Comparison of ENCODE assay signal across 1 cellular context in the genomic region with DNA sequence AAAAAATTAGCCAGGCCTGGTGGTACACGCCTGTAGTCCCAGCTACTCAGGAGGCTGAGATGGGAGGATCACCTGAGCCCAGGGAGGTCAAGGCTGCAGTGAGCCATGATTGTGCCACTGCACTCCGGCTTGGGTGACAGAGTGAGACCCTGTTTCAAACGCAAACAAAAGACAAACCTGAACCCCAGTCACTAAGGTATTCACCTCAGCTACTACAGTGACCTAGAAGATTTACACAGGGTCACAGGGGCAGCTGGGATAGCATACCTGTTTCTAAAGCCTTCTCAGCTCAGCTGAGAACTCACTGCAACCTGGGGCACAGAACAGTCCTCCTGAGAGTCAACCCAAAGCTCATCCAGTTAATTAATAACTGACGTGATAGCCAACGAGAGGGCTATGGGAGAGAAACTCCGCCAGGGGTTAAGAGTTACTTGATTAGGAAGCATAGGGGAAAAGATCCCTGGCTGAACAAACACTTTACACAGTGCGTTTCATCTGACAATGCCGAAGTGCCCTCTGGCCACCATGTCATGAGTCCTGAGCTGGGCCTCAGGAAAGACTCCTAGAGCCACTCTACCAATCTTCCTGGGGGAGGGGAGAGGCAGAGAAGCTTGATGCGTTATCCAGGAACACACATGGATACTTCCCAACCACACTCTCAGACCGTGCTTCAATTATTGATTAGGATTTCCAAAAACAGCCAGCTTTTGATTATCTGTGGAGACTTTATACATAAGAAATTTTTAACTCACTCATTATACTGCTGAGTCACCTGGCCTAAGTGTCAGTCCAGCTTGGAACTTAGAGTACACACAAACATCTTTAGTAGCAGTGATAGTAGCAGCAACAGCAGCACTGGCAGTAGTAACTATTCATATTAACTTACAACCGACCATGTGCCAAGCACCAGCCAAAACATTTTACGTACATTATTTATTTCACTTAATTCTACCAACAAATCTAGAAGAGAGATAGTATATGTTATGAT.
TF ChIP-seq lines count a peak whose summit lies in the region.

No MANE protein-coding gene starts in this region.

TF ChIP-seq in HepG2, 621 proteins besides CTCF, POLR2A, EP300 and RAD21 (continued from another document and continues in another):
- TF ChIP-seq, protein P1, sequence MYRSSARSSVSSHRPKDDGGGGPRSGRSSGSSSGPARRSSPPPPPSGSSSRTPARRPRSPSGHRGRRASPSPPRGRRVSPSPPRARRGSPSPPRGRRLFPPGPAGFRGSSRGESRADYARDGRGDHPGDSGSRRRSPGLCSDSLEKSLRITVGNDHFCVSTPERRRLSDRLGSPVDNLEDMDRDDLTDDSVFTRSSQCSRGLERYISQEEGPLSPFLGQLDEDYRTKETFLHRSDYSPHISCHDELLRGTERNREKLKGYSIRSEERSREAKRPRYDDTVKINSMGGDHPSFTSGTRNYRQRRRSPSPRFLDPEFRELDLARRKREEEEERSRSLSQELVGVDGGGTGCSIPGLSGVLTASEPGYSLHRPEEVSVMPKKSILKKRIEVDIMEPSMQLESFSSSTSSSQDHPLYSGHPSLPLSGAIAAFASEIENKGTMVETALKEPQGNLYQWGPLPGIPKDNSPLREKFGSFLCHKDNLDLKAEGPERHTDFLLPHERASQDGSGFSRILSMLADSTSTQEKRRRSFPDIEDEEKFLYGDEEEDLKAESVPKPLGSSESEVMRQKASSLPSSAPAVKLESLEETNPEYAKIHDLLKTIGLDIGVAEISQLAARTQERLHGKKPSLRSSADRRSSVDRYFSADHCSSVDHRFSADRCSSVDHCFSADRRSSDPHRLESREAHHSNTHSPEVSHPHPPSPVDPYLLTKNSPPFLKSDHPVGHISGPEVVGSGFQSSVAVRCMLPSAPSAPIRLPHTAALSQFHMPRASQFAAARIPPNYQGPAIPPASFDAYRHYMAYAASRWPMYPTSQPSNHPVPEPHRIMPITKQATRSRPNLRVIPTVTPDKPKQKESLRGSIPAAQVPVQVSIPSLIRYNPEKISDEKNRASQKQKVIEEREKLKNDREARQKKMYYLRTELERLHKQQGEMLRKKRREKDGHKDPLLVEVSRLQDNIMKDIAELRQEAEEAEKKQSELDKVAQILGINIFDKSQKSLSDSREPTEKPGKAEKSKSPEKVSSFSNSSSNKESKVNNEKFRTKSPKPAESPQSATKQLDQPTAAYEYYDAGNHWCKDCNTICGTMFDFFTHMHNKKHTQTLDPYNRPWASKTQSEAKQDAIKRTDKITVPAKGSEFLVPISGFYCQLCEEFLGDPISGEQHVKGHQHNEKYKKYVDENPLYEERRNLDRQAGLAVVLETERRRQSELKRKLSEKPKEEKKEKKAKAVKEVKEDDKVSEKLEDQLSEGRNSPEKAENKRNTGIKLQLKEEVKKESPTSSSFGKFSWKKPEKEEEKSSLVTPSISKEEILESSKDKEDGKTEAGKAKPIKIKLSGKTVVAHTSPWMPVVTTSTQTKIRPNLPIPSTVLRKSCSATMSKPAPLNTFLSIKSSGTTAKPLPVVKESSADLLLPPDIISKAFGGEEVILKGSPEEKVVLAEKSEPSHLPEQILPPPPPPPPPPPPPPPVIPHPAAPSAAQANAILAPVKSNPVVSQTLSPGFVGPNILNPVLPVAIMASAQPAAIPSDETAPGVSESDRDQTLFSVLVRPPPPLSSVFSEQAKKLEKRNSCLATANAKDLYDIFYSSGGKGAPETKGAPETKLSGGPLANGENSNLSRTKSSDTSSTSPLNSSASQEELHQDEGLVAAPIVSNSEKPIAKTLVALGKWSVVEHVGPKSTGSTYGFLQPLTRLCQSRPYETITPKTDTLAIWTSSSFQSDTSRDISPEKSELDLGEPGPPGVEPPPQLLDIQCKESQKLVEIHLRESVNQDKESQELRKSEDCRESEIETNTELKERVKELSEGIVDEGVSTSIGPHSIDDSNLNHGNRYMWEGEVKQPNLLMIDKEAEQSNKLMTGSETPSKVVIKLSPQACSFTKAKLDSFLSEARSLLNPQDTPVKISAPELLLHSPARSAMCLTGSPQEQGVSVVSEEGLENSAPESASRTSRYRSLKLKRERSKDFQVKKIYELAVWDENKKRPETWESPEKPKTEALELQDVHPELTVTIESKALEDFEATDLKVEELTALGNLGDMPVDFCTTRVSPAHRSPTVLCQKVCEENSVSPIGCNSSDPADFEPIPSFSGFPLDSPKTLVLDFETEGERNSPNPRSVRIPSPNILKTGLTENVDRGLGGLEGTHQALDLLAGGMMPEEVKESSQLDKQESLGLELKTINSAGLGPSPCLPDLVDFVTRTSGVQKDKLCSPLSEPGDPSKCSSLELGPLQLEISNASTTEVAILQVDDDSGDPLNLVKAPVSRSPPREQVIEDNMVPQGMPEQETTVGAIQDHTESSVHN (CRISPR knock-in tag; IDR thresholded peaks at IDR 0.05) = no peak
- TF ChIP-seq ZNF780A (CRISPR knock-in tag; IDR thresholded peaks at IDR 0.05) = no peak
- TF ChIP-seq MAZ (IDR thresholded peaks at IDR 0.05; ENCODE audit: borderline replicate concordance, low read depth, low read length) = no peak
- TF ChIP-seq MAZ (CRISPR knock-in tag; IDR thresholded peaks at IDR 0.05; ENCODE audit: low read depth) = no peak
- no peak for TF ChIP-seq MYNN (CRISPR knock-in tag; IDR thresholded peaks at IDR 0.05; ENCODE audit: low read depth)
- no peak; the same call in 1 of the 2 replicates for TF ChIP-seq GATAD1 (CRISPR knock-in tag; IDR thresholded peaks at IDR 0.05)
- no peak for TF ChIP-seq ZNF589 (CRISPR knock-in tag; conservative IDR thresholded peaks at IDR 0.05)
- TF ChIP-seq, protein P2, sequence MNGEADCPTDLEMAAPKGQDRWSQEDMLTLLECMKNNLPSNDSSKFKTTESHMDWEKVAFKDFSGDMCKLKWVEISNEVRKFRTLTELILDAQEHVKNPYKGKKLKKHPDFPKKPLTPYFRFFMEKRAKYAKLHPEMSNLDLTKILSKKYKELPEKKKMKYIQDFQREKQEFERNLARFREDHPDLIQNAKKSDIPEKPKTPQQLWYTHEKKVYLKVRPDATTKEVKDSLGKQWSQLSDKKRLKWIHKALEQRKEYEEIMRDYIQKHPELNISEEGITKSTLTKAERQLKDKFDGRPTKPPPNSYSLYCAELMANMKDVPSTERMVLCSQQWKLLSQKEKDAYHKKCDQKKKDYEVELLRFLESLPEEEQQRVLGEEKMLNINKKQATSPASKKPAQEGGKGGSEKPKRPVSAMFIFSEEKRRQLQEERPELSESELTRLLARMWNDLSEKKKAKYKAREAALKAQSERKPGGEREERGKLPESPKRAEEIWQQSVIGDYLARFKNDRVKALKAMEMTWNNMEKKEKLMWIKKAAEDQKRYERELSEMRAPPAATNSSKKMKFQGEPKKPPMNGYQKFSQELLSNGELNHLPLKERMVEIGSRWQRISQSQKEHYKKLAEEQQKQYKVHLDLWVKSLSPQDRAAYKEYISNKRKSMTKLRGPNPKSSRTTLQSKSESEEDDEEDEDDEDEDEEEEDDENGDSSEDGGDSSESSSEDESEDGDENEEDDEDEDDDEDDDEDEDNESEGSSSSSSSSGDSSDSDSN (CRISPR knock-in tag; IDR thresholded peaks at IDR 0.05) = peak; percentile 48
- peak; percentile 66 for TF ChIP-seq SIX1 (CRISPR knock-in tag; IDR thresholded peaks at IDR 0.05; ENCODE audit: borderline replicate concordance)
- TF ChIP-seq, protein P3, sequence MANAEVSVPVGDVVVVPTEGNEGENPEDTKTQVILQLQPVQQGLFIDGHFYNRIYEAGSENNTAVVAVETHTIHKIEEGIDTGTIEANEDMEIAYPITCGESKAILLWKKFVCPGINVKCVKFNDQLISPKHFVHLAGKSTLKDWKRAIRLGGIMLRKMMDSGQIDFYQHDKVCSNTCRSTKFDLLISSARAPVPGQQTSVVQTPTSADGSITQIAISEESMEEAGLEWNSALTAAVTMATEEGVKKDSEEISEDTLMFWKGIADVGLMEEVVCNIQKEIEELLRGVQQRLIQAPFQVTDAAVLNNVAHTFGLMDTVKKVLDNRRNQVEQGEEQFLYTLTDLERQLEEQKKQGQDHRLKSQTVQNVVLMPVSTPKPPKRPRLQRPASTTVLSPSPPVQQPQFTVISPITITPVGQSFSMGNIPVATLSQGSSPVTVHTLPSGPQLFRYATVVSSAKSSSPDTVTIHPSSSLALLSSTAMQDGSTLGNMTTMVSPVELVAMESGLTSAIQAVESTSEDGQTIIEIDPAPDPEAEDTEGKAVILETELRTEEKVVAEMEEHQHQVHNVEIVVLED (CRISPR knock-in tag; IDR thresholded peaks at IDR 0.05; ENCODE audit: borderline replicate concordance) = peak; percentile 32; the same call in 1 of the 2 replicates
- peak; percentile 66; the same call in 1 of the 2 replicates for TF ChIP-seq SNAPC2 (CRISPR knock-in tag; IDR thresholded peaks at IDR 0.05)
- no peak for TF ChIP-seq RFX1 (IDR thresholded peaks at IDR 0.05)
- no peak for TF ChIP-seq CHCHD3 (CRISPR knock-in tag; IDR thresholded peaks at IDR 0.05)
- TF ChIP-seq, protein P4, sequence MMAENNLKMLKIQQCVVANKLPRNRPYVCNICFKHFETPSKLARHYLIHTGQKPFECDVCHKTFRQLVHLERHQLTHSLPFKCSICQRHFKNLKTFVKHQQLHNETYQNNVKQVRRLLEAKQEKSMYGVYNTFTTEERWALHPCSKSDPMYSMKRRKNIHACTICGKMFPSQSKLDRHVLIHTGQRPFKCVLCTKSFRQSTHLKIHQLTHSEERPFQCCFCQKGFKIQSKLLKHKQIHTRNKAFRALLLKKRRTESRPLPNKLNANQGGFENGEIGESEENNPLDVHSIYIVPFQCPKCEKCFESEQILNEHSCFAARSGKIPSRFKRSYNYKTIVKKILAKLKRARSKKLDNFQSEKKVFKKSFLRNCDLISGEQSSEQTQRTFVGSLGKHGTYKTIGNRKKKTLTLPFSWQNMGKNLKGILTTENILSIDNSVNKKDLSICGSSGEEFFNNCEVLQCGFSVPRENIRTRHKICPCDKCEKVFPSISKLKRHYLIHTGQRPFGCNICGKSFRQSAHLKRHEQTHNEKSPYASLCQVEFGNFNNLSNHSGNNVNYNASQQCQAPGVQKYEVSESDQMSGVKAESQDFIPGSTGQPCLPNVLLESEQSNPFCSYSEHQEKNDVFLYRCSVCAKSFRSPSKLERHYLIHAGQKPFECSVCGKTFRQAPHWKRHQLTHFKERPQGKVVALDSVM (CRISPR knock-in tag; IDR thresholded peaks at IDR 0.05) = peak; percentile 100
- TF ChIP-seq HMGA1 (CRISPR knock-in tag; conservative IDR thresholded peaks at IDR 0.05) = no peak
- peak; percentile 72; the same call in 1 of the 2 replicates for TF ChIP-seq ZNF772 (CRISPR knock-in tag; IDR thresholded peaks at IDR 0.05)
- TF ChIP-seq, protein P5, sequence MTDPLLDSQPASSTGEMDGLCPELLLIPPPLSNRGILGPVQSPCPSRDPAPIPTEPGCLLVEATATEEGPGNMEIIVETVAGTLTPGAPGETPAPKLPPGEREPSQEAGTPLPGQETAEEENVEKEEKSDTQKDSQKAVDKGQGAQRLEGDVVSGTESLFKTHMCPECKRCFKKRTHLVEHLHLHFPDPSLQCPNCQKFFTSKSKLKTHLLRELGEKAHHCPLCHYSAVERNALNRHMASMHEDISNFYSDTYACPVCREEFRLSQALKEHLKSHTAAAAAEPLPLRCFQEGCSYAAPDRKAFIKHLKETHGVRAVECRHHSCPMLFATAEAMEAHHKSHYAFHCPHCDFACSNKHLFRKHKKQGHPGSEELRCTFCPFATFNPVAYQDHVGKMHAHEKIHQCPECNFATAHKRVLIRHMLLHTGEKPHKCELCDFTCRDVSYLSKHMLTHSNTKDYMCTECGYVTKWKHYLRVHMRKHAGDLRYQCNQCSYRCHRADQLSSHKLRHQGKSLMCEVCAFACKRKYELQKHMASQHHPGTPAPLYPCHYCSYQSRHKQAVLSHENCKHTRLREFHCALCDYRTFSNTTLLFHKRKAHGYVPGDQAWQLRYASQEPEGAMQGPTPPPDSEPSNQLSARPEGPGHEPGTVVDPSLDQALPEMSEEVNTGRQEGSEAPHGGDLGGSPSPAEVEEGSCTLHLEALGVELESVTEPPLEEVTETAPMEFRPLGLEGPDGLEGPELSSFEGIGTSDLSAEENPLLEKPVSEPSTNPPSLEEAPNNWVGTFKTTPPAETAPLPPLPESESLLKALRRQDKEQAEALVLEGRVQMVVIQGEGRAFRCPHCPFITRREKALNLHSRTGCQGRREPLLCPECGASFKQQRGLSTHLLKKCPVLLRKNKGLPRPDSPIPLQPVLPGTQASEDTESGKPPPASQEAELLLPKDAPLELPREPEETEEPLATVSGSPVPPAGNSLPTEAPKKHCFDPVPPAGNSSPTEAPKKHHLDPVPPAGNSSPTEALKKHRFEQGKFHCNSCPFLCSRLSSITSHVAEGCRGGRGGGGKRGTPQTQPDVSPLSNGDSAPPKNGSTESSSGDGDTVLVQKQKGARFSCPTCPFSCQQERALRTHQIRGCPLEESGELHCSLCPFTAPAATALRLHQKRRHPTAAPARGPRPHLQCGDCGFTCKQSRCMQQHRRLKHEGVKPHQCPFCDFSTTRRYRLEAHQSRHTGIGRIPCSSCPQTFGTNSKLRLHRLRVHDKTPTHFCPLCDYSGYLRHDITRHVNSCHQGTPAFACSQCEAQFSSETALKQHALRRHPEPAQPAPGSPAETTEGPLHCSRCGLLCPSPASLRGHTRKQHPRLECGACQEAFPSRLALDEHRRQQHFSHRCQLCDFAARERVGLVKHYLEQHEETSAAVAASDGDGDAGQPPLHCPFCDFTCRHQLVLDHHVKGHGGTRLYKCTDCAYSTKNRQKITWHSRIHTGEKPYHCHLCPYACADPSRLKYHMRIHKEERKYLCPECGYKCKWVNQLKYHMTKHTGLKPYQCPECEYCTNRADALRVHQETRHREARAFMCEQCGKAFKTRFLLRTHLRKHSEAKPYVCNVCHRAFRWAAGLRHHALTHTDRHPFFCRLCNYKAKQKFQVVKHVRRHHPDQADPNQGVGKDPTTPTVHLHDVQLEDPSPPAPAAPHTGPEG (CRISPR knock-in tag; IDR thresholded peaks at IDR 0.05) = peak; percentile 39; the same call in 1 of the 2 replicates
- TF ChIP-seq, protein P6, sequence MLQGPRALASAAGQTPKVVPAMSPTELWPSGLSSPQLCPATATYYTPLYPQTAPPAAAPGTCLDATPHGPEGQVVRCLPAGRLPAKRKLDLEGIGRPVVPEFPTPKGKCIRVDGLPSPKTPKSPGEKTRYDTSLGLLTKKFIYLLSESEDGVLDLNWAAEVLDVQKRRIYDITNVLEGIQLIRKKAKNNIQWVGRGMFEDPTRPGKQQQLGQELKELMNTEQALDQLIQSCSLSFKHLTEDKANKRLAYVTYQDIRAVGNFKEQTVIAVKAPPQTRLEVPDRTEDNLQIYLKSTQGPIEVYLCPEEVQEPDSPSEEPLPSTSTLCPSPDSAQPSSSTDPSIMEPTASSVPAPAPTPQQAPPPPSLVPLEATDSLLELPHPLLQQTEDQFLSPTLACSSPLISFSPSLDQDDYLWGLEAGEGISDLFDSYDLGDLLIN (CRISPR knock-in tag; IDR thresholded peaks at IDR 0.05; ENCODE audit: borderline replicate concordance) = no peak
- no peak for TF ChIP-seq SMARCE1 (IDR thresholded peaks at IDR 0.05; ENCODE audit: borderline replicate concordance)
- peak; percentile 70 for TF ChIP-seq TCF7 (IDR thresholded peaks at IDR 0.05; ENCODE audit: low read depth)
- no peak for TF ChIP-seq ZNF251 (CRISPR knock-in tag; IDR thresholded peaks at IDR 0.05)
- peak; percentile 73; the same call in 1 of the 2 replicates for TF ChIP-seq ZNF788 (CRISPR knock-in tag; IDR thresholded peaks at IDR 0.05; ENCODE audit: borderline replicate concordance)
- no peak for TF ChIP-seq RAD51 (IDR thresholded peaks at IDR 0.05; ENCODE audit: borderline replicate concordance)
- TF ChIP-seq, protein P7, sequence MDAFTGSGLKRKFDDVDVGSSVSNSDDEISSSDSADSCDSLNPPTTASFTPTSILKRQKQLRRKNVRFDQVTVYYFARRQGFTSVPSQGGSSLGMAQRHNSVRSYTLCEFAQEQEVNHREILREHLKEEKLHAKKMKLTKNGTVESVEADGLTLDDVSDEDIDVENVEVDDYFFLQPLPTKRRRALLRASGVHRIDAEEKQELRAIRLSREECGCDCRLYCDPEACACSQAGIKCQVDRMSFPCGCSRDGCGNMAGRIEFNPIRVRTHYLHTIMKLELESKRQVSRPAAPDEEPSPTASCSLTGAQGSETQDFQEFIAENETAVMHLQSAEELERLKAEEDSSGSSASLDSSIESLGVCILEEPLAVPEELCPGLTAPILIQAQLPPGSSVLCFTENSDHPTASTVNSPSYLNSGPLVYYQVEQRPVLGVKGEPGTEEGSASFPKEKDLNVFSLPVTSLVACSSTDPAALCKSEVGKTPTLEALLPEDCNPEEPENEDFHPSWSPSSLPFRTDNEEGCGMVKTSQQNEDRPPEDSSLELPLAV (CRISPR knock-in tag; conservative IDR thresholded peaks at IDR 0.05; ENCODE audit: low read depth) = no peak
- TF ChIP-seq FOXA3 (CRISPR knock-in tag; IDR thresholded peaks at IDR 0.05) = peak; percentile 81
- no peak for TF ChIP-seq ZNF564 (CRISPR knock-in tag; IDR thresholded peaks at IDR 0.05)
